ENCODE assay signal across 23 cellular contexts in genomic region chr7:97346349-97346748, GRCh38.
DNase-seq lines count a peak whose midpoint lies in the region; ATAC-seq and FAIRE-seq lines count a peak whose summit lies in the region.
"Had no signal": no experiment of that assay in that cellular context is flagged by ENCODE, and none has a peak within 500 bp of the region (broad histone marks: within the 10 kb centered on the region; RNA-seq: fewer than 3 reads in every experiment).

No MANE protein-coding gene starts in this region.

- CTCF ChIA-PET in activated CD8-positive, alpha-beta memory T cell treated with anti-CD3 and anti-CD28 coated beads, Interleukin-2, amount 10 ng/mL, durations not matched to agents 7 days and 5 days (lab: Charles Lee): no interaction called here

- H3K4me3 ChIP-seq in neuron (ENCODE audit: low read length): no peak overlapping the region
- H3K4me3 ChIP-seq: A549 had no signal

- intact Hi-C loops in cardiac septum (cut with DNase I): no loop called here

- H3K9me3 ChIP-seq in neuron (ENCODE audit: low read length): peaks cover 2% of the 10 kb centered on the region
- H3K9me3 ChIP-seq: A549, BE2C, SK-N-SH had no signal

- H3K4me1 Mint-ChIP-seq in activated CD8-positive, alpha-beta memory T cell treated with anti-CD3 and anti-CD28 coated beads, Interleukin-2, amount 10 ng/mL, durations not matched to agents 7 days and 5 days: no peaks in the 10 kb centered on the region

- H3K9me3 Mint-ChIP-seq in activated CD8-positive, alpha-beta memory T cell treated with anti-CD3 and anti-CD28 coated beads, Interleukin-2, amount 10 ng/mL, durations not matched to agents 7 days and 5 days (ENCODE audit: low read depth): peaks cover 2% of the 10 kb centered on the region

- DNase-seq in A172 (ENCODE audit: low spot score) (peak; percentile 10), COR-L47 (lab: John Stamatoyannopoulos, UW) (peak; percentile 39), frontal cortex (ENCODE audit: low spot score in 2 of 2) (peak; percentile 24 to 28), NCI-H1694 (lab: John Stamatoyannopoulos, UW) (no peak), cardiac septum (ENCODE audit: low spot score) (no peak)
- DNase-seq in stimulated activated CD4-positive, alpha-beta T cell treated with anti-CD3 and anti-CD28 coated beads, Interleukin-15, amount 100 ng/mL, for 24 hours: no peak
- DNase-seq in activated CD8-positive, alpha-beta memory T cell treated with anti-CD3 and anti-CD28 coated beads, Interleukin-2, amount 10 ng/mL, durations not matched to agents 7 days and 5 days: no peak
- DNase-seq: BE2C, EL, GF-D8, IMR-90, MV-4-11, NCI-H1105 treated with DMSO at 0.1 percent for 48 hours, NCI-H1694 treated with DMSO at 0.1 percent for 48 hours, NCI-H2081 treated with DMSO at 0.1 percent for 48 hours, NCI-H69, SHP77 treated with DMSO at 0.1 percent for 48 hours, SK-N-SH had no signal

- peak; percentile 92 for FAIRE-seq in frontal cortex (lab: Jason Lieb, UNC)
- FAIRE-seq: A549, GM19239, H1 had no signal

- H2AFZ ChIP-seq in neuron (ENCODE audit: low read depth, low read length): peak overlapping the region; percentile 26

- ATAC-seq in activated CD8-positive, alpha-beta memory T cell treated with anti-CD3 and anti-CD28 coated beads, Interleukin-2, amount 10 ng/mL, durations not matched to agents 7 days and 5 days: no peak
- ATAC-seq: A549, HCT116 had no signal

- no peaks in the 10 kb centered on the region for H3K27me3 Mint-ChIP-seq in activated CD8-positive, alpha-beta memory T cell treated with anti-CD3 and anti-CD28 coated beads, Interleukin-2, amount 10 ng/mL, durations not matched to agents 7 days and 5 days

- no peak overlapping the region for H3K27ac Mint-ChIP-seq in activated CD8-positive, alpha-beta memory T cell treated with anti-CD3 and anti-CD28 coated beads, Interleukin-2, amount 10 ng/mL, durations not matched to agents 7 days and 5 days

- H3K36me3 Mint-ChIP-seq in activated CD8-positive, alpha-beta memory T cell treated with anti-CD3 and anti-CD28 coated beads, Interleukin-2, amount 10 ng/mL, durations not matched to agents 7 days and 5 days: no peaks in the 10 kb centered on the region

- no peaks in the 10 kb centered on the region for H3K27me3 ChIP-seq in neuron (ENCODE audit: insufficient read depth, low read length)
- H3K27me3 ChIP-seq: BE2C had no signal

- no peak overlapping the region for H3K4me3 Mint-ChIP-seq in activated CD8-positive, alpha-beta memory T cell treated with anti-CD3 and anti-CD28 coated beads, Interleukin-2, amount 10 ng/mL, durations not matched to agents 7 days and 5 days

- no peaks in the 10 kb centered on the region for H3K36me3 ChIP-seq in neuron (ENCODE audit: insufficient read depth, low read length)
- H3K36me3 ChIP-seq: BE2C had no signal

- peaks cover 3% of the 10 kb centered on the region for H3K4me1 ChIP-seq in neuron (ENCODE audit: insufficient read depth, low read length)
- H3K4me1 ChIP-seq: BE2C had no signal

Comparison
In these comparisons a context has a peak if more than half of its experiments do, and no peak if none do; other contexts are left out.
1. DNase-seq: peak in A172 (single experiment), COR-L47 (single experiment) and frontal cortex (2 of 2); none in NCI-H1694 (single experiment), stimulated activated CD4-positive, alpha-beta T cell treated with anti-CD3 and anti-CD28 coated beads, Interleukin-15, amount 100 ng/mL, for 24 hours (single experiment), activated CD8-positive, alpha-beta memory T cell treated with anti-CD3 and anti-CD28 coated beads, Interleukin-2, amount 10 ng/mL, durations not matched to agents 7 days and 5 days (single experiment) and cardiac septum (single experiment).